ENCODE assay signal across 24 cellular contexts in genomic region chr20:59647271-59647670, GRCh38.
"Had no signal": no experiment of that assay in that cellular context is flagged by ENCODE, and none has a peak within 500 bp of the region (broad histone marks: within the 10 kb centered on the region; RNA-seq: fewer than 3 reads in every experiment).

No MANE protein-coding gene starts in this region.

- H3K4me1 Mint-ChIP-seq: naive B cell; stimulated activated memory B cell treated with anti-CD40 and anti-IgM and Interleukin-4, amounts not matched to agents 10 μg/mL and 1 μg/mL and 100 μg/mL, for 72 hours had no signal

- DNase-seq: cortex of kidney; effector memory CD8-positive, alpha-beta T cell; esophagus squamous epithelium; foreskin fibroblast; glutamatergic neuron; left ventricle myocardium superior; mesenchymal stem cell; naive B cell; occipital lobe; right lobe of liver; spleen; stimulated activated CD4-positive, alpha-beta T cell treated with anti-CD3 and anti-CD28 coated beads, Interleukin-15, amount 100 ng/mL, for 24 hours; stimulated activated CD4-positive, alpha-beta T cell treated with anti-CD3 and anti-CD28 coated beads, Interleukin-1b, Interleukin-23, amount 100 ng/mL, for 48 hours; stimulated activated CD4-positive, alpha-beta T cell treated with anti-CD3 and anti-CD28 coated beads, Interleukin-4, amount 100 ng/mL, for 24 hours; tibial artery; upper lobe of right lung had no signal

- H3K4me3 Mint-ChIP-seq: effector memory CD8-positive, alpha-beta T cell; naive B cell; nephron; stimulated activated memory B cell treated with anti-CD40 and anti-IgM and Interleukin-4, amounts not matched to agents 10 μg/mL and 1 μg/mL and 100 μg/mL, for 72 hours; stimulated activated naive CD8-positive, alpha-beta T cell treated with anti-CD3 and anti-CD28 coated beads, Interleukin-15, Interleukin-2, amounts not matched to agents 100 ng/mL and 50 ng/mL, for 24 hours had no signal

- H3K27ac ChIP-seq: esophagus squamous epithelium, gastroesophageal sphincter, parathyroid adenoma, prostate gland, right lobe of liver, spleen, tibial artery, upper lobe of right lung, vagina had no signal

- H3K27me3 ChIP-seq: esophagus squamous epithelium, gastroesophageal sphincter, right lobe of liver, tibial artery, upper lobe of right lung, vagina had no signal

- H3K9ac ChIP-seq: parathyroid adenoma had no signal

- H3K9me3 ChIP-seq: esophagus squamous epithelium, gastroesophageal sphincter, prostate gland, right lobe of liver, upper lobe of right lung, vagina had no signal

- H3K36me3 ChIP-seq: esophagus squamous epithelium, gastroesophageal sphincter, prostate gland, right lobe of liver, spleen, tibial artery, upper lobe of right lung, vagina had no signal

- H3K27me3 Mint-ChIP-seq: stimulated activated memory B cell treated with anti-CD40 and anti-IgM and Interleukin-4, amounts not matched to agents 10 μg/mL and 1 μg/mL and 100 μg/mL, for 72 hours had no signal

- H3K27ac Mint-ChIP-seq: effector memory CD8-positive, alpha-beta T cell; naive B cell; nephron; stimulated activated memory B cell treated with anti-CD40 and anti-IgM and Interleukin-4, amounts not matched to agents 10 μg/mL and 1 μg/mL and 100 μg/mL, for 72 hours; stimulated activated naive CD8-positive, alpha-beta T cell treated with anti-CD3 and anti-CD28 coated beads, Interleukin-15, Interleukin-2, amounts not matched to agents 100 ng/mL and 50 ng/mL, for 24 hours had no signal

- H3K4me3 ChIP-seq: esophagus squamous epithelium, gastroesophageal sphincter, lung, prostate gland, right lobe of liver, spleen, tibial artery, upper lobe of right lung, vagina had no signal

- ATAC-seq: effector memory CD8-positive, alpha-beta T cell; gastroesophageal sphincter; left ventricle myocardium superior; right lobe of liver; stimulated activated memory B cell treated with anti-CD40 and anti-IgM and Interleukin-4, amounts not matched to agents 10 μg/mL and 1 μg/mL and 100 μg/mL, for 72 hours; upper lobe of right lung had no signal

- H3K36me3 Mint-ChIP-seq: stimulated activated memory B cell treated with anti-CD40 and anti-IgM and Interleukin-4, amounts not matched to agents 10 μg/mL and 1 μg/mL and 100 μg/mL, for 72 hours had no signal

- H3K4me1 ChIP-seq: esophagus squamous epithelium, parathyroid adenoma, prostate gland, right lobe of liver, spleen, tibial artery, upper lobe of right lung, vagina had no signal
